17 cellular contexts compared by ENCODE assay signal in genomic region chr3:86388848-86389247, GRCh38.
DNase-seq lines count a peak whose midpoint lies in the region; ATAC-seq and TF ChIP-seq lines count a peak whose summit lies in the region.
"Had no signal": no experiment of that assay in that cellular context is flagged by ENCODE, and none has a peak within 500 bp of the region (broad histone marks: within the 10 kb centered on the region; RNA-seq: fewer than 3 reads in every experiment).

No MANE protein-coding gene starts in this region.

- H3K23me2 ChIP-seq in H9 (ENCODE audit: insufficient read length, low read depth, low read length, poor library complexity, severe bottlenecking) = no peaks in the 10 kb centered on the region

- no peaks in the 10 kb centered on the region for H3K27me3 ChIP-seq in H9 (ENCODE audit: insufficient read depth, low read length)
- H3K27me3 ChIP-seq in iPS-20b (ENCODE audit: insufficient read depth, low read length) = no peaks in the 10 kb centered on the region

- no peaks in the 10 kb centered on the region for H3K79me2 ChIP-seq in H9 (ENCODE audit: insufficient read depth, low read length)

- no peak overlapping the region for H3K4me3 ChIP-seq in iPS-20b (ENCODE audit: low read length)
- H3K4me3 ChIP-seq: lower lobe of right lung had no signal

- H2BK12ac ChIP-seq in H9 (ENCODE audit: insufficient read length, low read depth, low read length) = no peak overlapping the region

- H3K4me1 ChIP-seq in H9 (ENCODE audit: insufficient read depth, low read length) = no peaks in the 10 kb centered on the region
- H3K4me1 ChIP-seq in iPS-20b (ENCODE audit: insufficient read depth, low read length) = peaks cover 12% of the 10 kb centered on the region; the same call in 1 of the 2 replicates
- H3K4me1 ChIP-seq: lower lobe of right lung had no signal

- H4K20me1 ChIP-seq in H9 (ENCODE audit: control insufficient read depth, insufficient read depth, insufficient read length) = no peaks in the 10 kb centered on the region

- no peak overlapping the region for H3K56ac ChIP-seq in H9 (ENCODE audit: insufficient read length, low read depth, low read length)

- H3K27ac Mint-ChIP-seq in Calu3 (ENCODE audit: unreplicated experiment) (peak overlapping the region; percentile 83), H9 (0 out of 7 replicates have a peak overlapping the region, but pooled peaks of 1 of the 3 experiments have one; percentile 5)
- H3K27ac Mint-ChIP-seq: naive thymus-derived CD8-positive, alpha-beta T cell; T-cell had no signal

- H3K4me1 Mint-ChIP-seq in Calu3 (ENCODE audit: low read depth, unreplicated experiment) (peaks cover 14% of the 10 kb centered on the region), H9 (peaks cover 15 to 26% of the 10 kb centered on the region in 2 experiments)
- H3K4me1 Mint-ChIP-seq: naive thymus-derived CD8-positive, alpha-beta T cell; T-cell had no signal

- no peak overlapping the region for H4K8ac ChIP-seq in H9 (replicated peaks; ENCODE audit: insufficient read length, low read depth, low read length)

- H3K36me3 Mint-ChIP-seq in Calu3 (ENCODE audit: insufficient read depth, unreplicated experiment) = peaks cover 7% of the 10 kb centered on the region
- H3K36me3 Mint-ChIP-seq in H9 (ENCODE audit: insufficient read depth in 1 of 3, low read depth in 3 of 3) = peaks cover 0 to 26% (median 0%) of the 10 kb centered on the region in 3 experiments; a peak in 6 of 7 replicates
- H3K36me3 Mint-ChIP-seq: T-cell had no signal

- CTCF ChIA-PET in Calu3 (lab: Charles Lee) = interaction anchor here (0.7 to 1.0 kb wide), 3 partner anchors 29 to 511 kb away, joined by 3 to 4 read pairs (median 4); no protein-coding TSS in a partner anchor

- no peak overlapping the region for H2BK15ac ChIP-seq in H9 (ENCODE audit: low read depth, low read length)

- no peaks in the 10 kb centered on the region for H3K9me3 ChIP-seq in H9 (ENCODE audit: control insufficient read depth, low read depth, low read length)
- no peaks in the 10 kb centered on the region; the same call in 1 of the 2 replicates for H3K9me3 ChIP-seq in iPS-20b (ENCODE audit: insufficient read depth, low read depth, low read length)
- H3K9me3 ChIP-seq: lower lobe of right lung had no signal

- WGBS in H9 (ENCODE audit: extremely low coverage, insufficient read length, low lambda C conversion rate) = no CpG with 5 or more reads among the region's 3 CpGs

- no peak overlapping the region for H2AFZ ChIP-seq in H9 (ENCODE audit: low read length)

- H2BK120ac ChIP-seq in H9 (ENCODE audit: low read depth, low read length, poor library complexity, severe bottlenecking) = no peak overlapping the region

- H3K4me3 Mint-ChIP-seq in Calu3 (ENCODE audit: low read depth, unreplicated experiment) (peak overlapping the region; percentile 53), H9 (no peak overlapping the region)
- H3K4me3 Mint-ChIP-seq: naive thymus-derived CD8-positive, alpha-beta T cell; T-cell had no signal

- no peak overlapping the region for H2AK5ac ChIP-seq in H9 (ENCODE audit: insufficient read length, low read length)

- TF ChIP-seq CTCF in Calu3 (IDR thresholded peaks at IDR 0.05; ENCODE audit: unreplicated experiment) (peak; percentile 30), H9 (conservative IDR thresholded peaks at IDR 0.05) (peak; percentile 34; the same call in 2 of the 3 replicates)

- no TSS peak for BruUV-seq in Calu3 (replicated peaks; lab: Mats Ljungman, UMichigan)

- intact Hi-C loops in Calu3 (cut with micrococcal nuclease; ENCODE audit: unreplicated experiment) = loop anchor here (1.0 to 2.0 kb wide), 3 partner anchors 169 to 568 kb away; no protein-coding TSS in a partner anchor

- H4K91ac ChIP-seq in H9 (ENCODE audit: insufficient read length, low read depth, low read length) = no peak overlapping the region

- DNase-seq in Calu3 (peak; percentile 34), H9 (no peak), RPMI8226 (peak; percentile 7), DMS79 treated with DMSO at 0.1 percent for 48 hours (lab: John Stamatoyannopoulos, UW) (no peak), C1 segment of cervical spinal cord (lab: John Stamatoyannopoulos, UW) (no peak), middle frontal gyrus (ENCODE audit: extremely low spot score, low spot score) (no peak)
- DNase-seq: activated effector memory CD4-positive, alpha-beta T cell treated with anti-CD3 and anti-CD28 coated beads, Interleukin-2, amount 50 U/mL, for 16 hours; AML-193; amniotic stem cell; DMS79; lower lobe of right lung; naive thymus-derived CD8-positive, alpha-beta T cell; NCI-H226; stimulated activated CD4-positive, alpha-beta T cell treated with anti-CD3 and anti-CD28 coated beads, Interleukin-15, amount 100 ng/mL, for 24 hours; T-cell had no signal

- no peaks in the 10 kb centered on the region for H3K36me3 ChIP-seq in iPS-20b (ENCODE audit: insufficient read depth, low read depth, low read length)
- H3K36me3 ChIP-seq: lower lobe of right lung had no signal

- ATAC-seq in HG03571 (IDR thresholded peaks at IDR 0.05; ENCODE audit: unreplicated experiment) = no peak
- ATAC-seq: lower lobe of right lung; naive thymus-derived CD8-positive, alpha-beta T cell; T-cell had no signal

- H3K14ac ChIP-seq in H9 (ENCODE audit: insufficient read depth, low read length) = no peak overlapping the region

- no peaks in the 10 kb centered on the region for H3K79me1 ChIP-seq in H9 (ENCODE audit: insufficient read depth, low read depth, low read length, poor library complexity, severe bottlenecking)

- H3K27me3 Mint-ChIP-seq in Calu3 (ENCODE audit: unreplicated experiment) = no peaks in the 10 kb centered on the region
- H3K27me3 Mint-ChIP-seq in H9 (ENCODE audit: low read depth) = no peaks in the 10 kb centered on the region
- H3K27me3 Mint-ChIP-seq: naive thymus-derived CD8-positive, alpha-beta T cell; T-cell had no signal

- no peak overlapping the region for H3T11ph ChIP-seq in H9 (ENCODE audit: low read length)

- no peak overlapping the region for H3K27ac ChIP-seq in H9 (ENCODE audit: insufficient read length, low read depth, low read length)
- H3K27ac ChIP-seq in iPS-20b (ENCODE audit: low read length) = peak overlapping the region; percentile 11
- H3K27ac ChIP-seq: lower lobe of right lung had no signal

- H3K9me3 Mint-ChIP-seq in Calu3 (ENCODE audit: low read depth, unreplicated experiment) (no peaks in the 10 kb centered on the region), H9 (peaks cover 14 to 15% of the 10 kb centered on the region in 2 experiments)

- no peak overlapping the region for H2BK20ac ChIP-seq in H9 (ENCODE audit: low read depth, low read length, poor library complexity, severe bottlenecking)

- no peak overlapping the region for H3K18ac ChIP-seq in H9 (ENCODE audit: insufficient read length, low read depth, low read length)

- H3K9ac ChIP-seq in H9 (ENCODE audit: extremely low read depth, insufficient read length, low read length) = no peak overlapping the region
- H3K9ac ChIP-seq in iPS-20b (ENCODE audit: low read depth, low read length) = no peak overlapping the region

- no peak overlapping the region for H3K23ac ChIP-seq in H9 (ENCODE audit: insufficient read length, low read depth, low read length)

- no peak overlapping the region for H2BK5ac ChIP-seq in H9 (ENCODE audit: insufficient read length, low read length)

- no peak overlapping the region for H3K4ac ChIP-seq in H9 (ENCODE audit: low read depth, low read length)

- no peak overlapping the region for H3K4me2 ChIP-seq in H9 (ENCODE audit: insufficient read depth, insufficient read length, low read length)

- no peak overlapping the region for H4K5ac ChIP-seq in H9 (ENCODE audit: insufficient read length, low read depth, low read length)

Comparison
In these comparisons a context has a peak if more than half of its experiments do, and no peak if none do; other contexts are left out.
1. DNase-seq: peak in Calu3 (single experiment) and RPMI8226 (single experiment); none in H9 (single experiment), DMS79 treated with DMSO at 0.1 percent for 48 hours (single experiment), C1 segment of cervical spinal cord (0 of 14) and middle frontal gyrus (single experiment).